ENCODE assay signal across 1 cellular context in the genomic region with DNA sequence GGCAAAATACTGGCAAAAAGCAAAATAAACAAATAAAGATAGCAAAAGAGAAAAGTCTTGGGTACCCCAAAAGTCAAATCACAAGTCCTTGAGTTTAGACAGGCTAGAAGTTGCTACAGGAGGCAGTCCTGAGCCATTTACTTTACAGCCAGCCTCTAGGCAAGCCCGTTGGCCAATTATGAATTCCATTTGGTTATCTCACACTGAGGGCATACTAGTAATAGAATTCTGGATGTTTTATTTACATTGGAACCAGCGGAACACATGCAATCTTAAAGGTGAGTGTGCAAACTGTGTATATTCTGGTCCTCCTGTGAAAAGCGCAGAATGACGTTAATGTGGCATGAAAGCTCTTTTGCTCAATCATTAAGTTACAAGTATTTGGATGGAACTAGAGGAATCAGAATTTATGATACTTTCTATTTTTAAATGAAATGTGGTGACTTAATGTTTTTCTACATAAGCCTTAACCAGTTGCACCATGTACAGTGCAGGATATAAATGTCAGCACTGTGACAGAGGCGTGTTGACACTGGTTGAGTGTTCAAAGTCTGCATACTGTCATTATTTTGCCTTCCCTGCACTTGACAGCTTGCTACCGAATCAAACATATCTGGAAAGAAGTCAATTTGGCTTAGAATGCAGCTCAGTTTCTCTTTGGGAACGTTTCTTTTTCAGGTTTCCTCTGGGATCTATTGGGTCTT.
TF ChIP-seq lines count a peak whose summit lies in the region.

No MANE protein-coding gene starts in this region.

TF ChIP-seq in liver, 16 proteins besides CTCF, POLR2A, EP300 and RAD21:
- no peak for TF ChIP-seq SP1 (IDR thresholded peaks at IDR 0.05)
- TF ChIP-seq HNF4A (conservative IDR thresholded peaks at IDR 0.05), result peak; percentile 7 to 10
